ENCODE assay signal across 19 cellular contexts in genomic region chr13:75847588-75847987, GRCh38.
DNase-seq lines count a peak whose midpoint lies in the region; ATAC-seq, FAIRE-seq and TF ChIP-seq lines count a peak whose summit lies in the region.
"Had no signal": no experiment of that assay in that cellular context is flagged by ENCODE, and none has a peak within 500 bp of the region (broad histone marks: within the 10 kb centered on the region; RNA-seq: fewer than 3 reads in every experiment).

No MANE protein-coding gene starts in this region.

- H3K27me3 ChIP-seq in GM12878 (replicated peaks in 1 of 2; ENCODE audit: control insufficient read depth in 2 of 2, insufficient read depth in 2 of 2, low read length in 1 of 2) = no peaks in the 10 kb centered on the region
- H3K27me3 ChIP-seq in uterus = no peaks in the 10 kb centered on the region
- H3K27me3 ChIP-seq: SJCRH30 had no signal

- TF ChIP-seq CTCF in GM12878 (IDR thresholded peaks at IDR 0.05 in 2 of 3, conservative IDR thresholded peaks at IDR 0.05 in 1 of 3; ENCODE audit: control insufficient read depth in 2 of 3, extremely low read depth in 1 of 3, insufficient read depth in 1 of 3, low read depth in 3 of 3, low read length in 3 of 3) (no peak), uterus (IDR thresholded peaks at IDR 0.05) (no peak), GM10266 (IDR thresholded peaks at IDR 0.05; ENCODE audit: control insufficient read depth, insufficient read depth, low read depth, missing control alignments) (no peak)

- H4K20me1 ChIP-seq in GM12878 (ENCODE audit: control insufficient read depth, insufficient read depth) = no peaks in the 10 kb centered on the region

- ATAC-seq in GM19438 (IDR thresholded peaks at IDR 0.05; ENCODE audit: low read depth, unreplicated experiment) (peak; percentile 53), HG02852 (IDR thresholded peaks at IDR 0.05; ENCODE audit: unreplicated experiment) (peak; percentile 80), GM12878 (peak; percentile 31; the same call in 2 of the 3 replicates), HG02973 (IDR thresholded peaks at IDR 0.05; ENCODE audit: unreplicated experiment) (no peak)

- DNase-seq in GM18507 (ENCODE audit: extremely low spot score, insufficient read length, low read depth) (no peak), GM12878 (ENCODE audit: low read depth, low spot score) (no peak), uterus (no peak), GM10266 (ENCODE audit: extremely low spot score) (no peak)
- DNase-seq: ACHN; CD8-positive, alpha-beta memory T cell; GOT3; KBM-7; NCI-H1048; NCI-H146; NCI-H2081 treated with DMSO at 0.1 percent for 48 hours; NCI-H526 treated with DMSO at 0.1 percent for 48 hours; NK-92 treated with Interleukin-12 subunit alpha and Interleukin-12 subunit beta, amount 100 ng/mL, for 24 hours; SJCRH30; SW 1271 had no signal

- in situ Hi-C loops in GM12878 (cut with MboI) = no loop called here

- BruUV-seq in GM12878 (replicated peaks; lab: Mats Ljungman, UMichigan) = no TSS peak

- TF ChIP-seq POLR2A in GM12878 (IDR thresholded peaks at IDR 0.05; ENCODE audit: low read depth, low read length) (no peak), uterus (IDR thresholded peaks at IDR 0.05) (no peak)

- no peak overlapping the region for H3K4me2 ChIP-seq in GM12878 (ENCODE audit: control insufficient read depth, insufficient read depth)

- no peak overlapping the region for H2AFZ ChIP-seq in GM12878 (ENCODE audit: control insufficient read depth, low read depth, low read length)

- SMC1A ChIA-PET in GM12878 (lab: Charles Lee; ENCODE audit: uncharacterized antibody, unreplicated experiment) = interaction anchor here (0.8 kb wide), 1 partner anchor 11 kb away, joined by 3 read pairs; no protein-coding TSS in a partner anchor

- FAIRE-seq in GM18507 (lab: Jason Lieb, UNC) (peak; percentile 62), GM12878 (lab: Jason Lieb, UNC) (no peak)

- intact Hi-C loops in GM12878 (cut with micrococcal nuclease; ENCODE audit: unreplicated experiment) = no loop called here
- intact Hi-C loops in uterus (cut with DNase I; ENCODE audit: low total_unique reads) = no loop called here

- 80% methylated on average over 2 of the region's 2 CpGs for WGBS in GM12878 (ENCODE audit: insufficient coverage, insufficient replicate concordance, low lambda C conversion rate, missing lambda C conversion rate)

- H3K4me1 ChIP-seq in GM12878 (ENCODE audit: control insufficient read depth, insufficient read depth, low read length) (no peaks in the 10 kb centered on the region; the same call in 1 of the 2 replicates), uterus (no peaks in the 10 kb centered on the region)
- H3K4me1 ChIP-seq: SJCRH30 had no signal

- H3K27ac ChIP-seq in GM12878 (ENCODE audit: control insufficient read depth, insufficient read depth) (no peak overlapping the region), uterus (no peak overlapping the region)
- H3K27ac ChIP-seq: RWPE1, SJCRH30 had no signal

- H3K79me2 ChIP-seq in GM12878 (ENCODE audit: control insufficient read depth, insufficient read depth, low read length) = no peaks in the 10 kb centered on the region

- no peak for TF ChIP-seq EP300 in GM12878 (IDR thresholded peaks at IDR 0.05; ENCODE audit: borderline replicate concordance in 1 of 2, control insufficient read depth in 1 of 2, low read depth in 2 of 2, low read length in 2 of 2)

- POLR2A ChIA-PET in GM12878 (lab: Charles Lee) = no interaction called here

- no peak for TF ChIP-seq RAD21 in GM12878 (IDR thresholded peaks at IDR 0.05; ENCODE audit: insufficient read depth, low read depth, low read length)

- H3K4me3 ChIP-seq in GM12878 (no peak overlapping the region), uterus (no peak overlapping the region)
- H3K4me3 ChIP-seq: SJCRH30 had no signal

- RAD21 ChIA-PET in GM12878 (lab: Charles Lee; ENCODE audit: unreplicated experiment) = no interaction called here

- CTCF ChIA-PET in GM12878 (lab: Yijun Ruan, JAX) = interaction anchor here (1.0 kb wide), 1 partner anchor 25 kb away, joined by 3 read pairs; no protein-coding TSS in a partner anchor

- H3K9ac ChIP-seq in GM12878 (ENCODE audit: control insufficient read depth, insufficient read depth, low read length) = no peak overlapping the region

- no peaks in the 10 kb centered on the region for H3K9me3 ChIP-seq in GM12878 (replicated peaks; ENCODE audit: control insufficient read depth, insufficient read depth, low read length)
- H3K9me3 ChIP-seq in uterus = no peaks in the 10 kb centered on the region

- H3K36me3 ChIP-seq in GM12878 (ENCODE audit: control insufficient read depth in 2 of 2, insufficient read depth in 2 of 2, low read length in 1 of 2) = peaks cover 0 to 9% of the 10 kb centered on the region in 2 experiments; a peak in 1 of 4 replicates
- H3K36me3 ChIP-seq in uterus = no peaks in the 10 kb centered on the region

TF ChIP-seq in GM12878, 131 proteins besides CTCF, POLR2A, EP300 and RAD21 (continues in another document):
- TF ChIP-seq USF2 (IDR thresholded peaks at IDR 0.05; ENCODE audit: borderline replicate concordance, low read depth, low read length) = no peak
- TF ChIP-seq RUNX3 (IDR thresholded peaks at IDR 0.05; ENCODE audit: low read length) = peak; percentile 22; the same call in 1 of the 2 replicates
- no peak for TF ChIP-seq EZH2 (IDR thresholded peaks at IDR 0.05; ENCODE audit: borderline replicate concordance, control insufficient read depth, low read depth, low read length)
- no peak for TF ChIP-seq MAX (IDR thresholded peaks at IDR 0.05; ENCODE audit: low read depth, low read length)
- no peak for TF ChIP-seq MLLT1 (IDR thresholded peaks at IDR 0.05)
- no peak; a peak in 1 of 4 replicates for TF ChIP-seq IKZF2 (IDR thresholded peaks at IDR 0.05)
- TF ChIP-seq MTA2 (IDR thresholded peaks at IDR 0.05; ENCODE audit: low read depth) = no peak
- TF ChIP-seq EED (IDR thresholded peaks at IDR 0.05; ENCODE audit: low read depth) = 0 out of 2 replicates have a peak, but pooled peaks have one; percentile 24
- no peak for TF ChIP-seq POU2F2 (IDR thresholded peaks at IDR 0.05; ENCODE audit: borderline replicate concordance, low read depth, low read length)
- TF ChIP-seq JUNB (IDR thresholded peaks at IDR 0.05) = peak; percentile 62
- no peak for TF ChIP-seq POLR2AphosphoS5 (IDR thresholded peaks at IDR 0.05; ENCODE audit: low read length)
- TF ChIP-seq RB1 (IDR thresholded peaks at IDR 0.05; ENCODE audit: borderline replicate concordance) = no peak
- no peak for TF ChIP-seq HDGF (IDR thresholded peaks at IDR 0.05)
- TF ChIP-seq ESRRA (IDR thresholded peaks at IDR 0.05; ENCODE audit: low read length) = no peak
- no peak for TF ChIP-seq CBX5 (IDR thresholded peaks at IDR 0.05; ENCODE audit: low read depth)
- TF ChIP-seq SRF (IDR thresholded peaks at IDR 0.05; ENCODE audit: low read depth in 2 of 2, low read length in 2 of 2) = no peak
- TF ChIP-seq ETV6 (conservative IDR thresholded peaks at IDR 0.05 in 1 of 2, IDR thresholded peaks at IDR 0.05 in 1 of 2; ENCODE audit: borderline replicate concordance in 1 of 2, low read depth in 1 of 2) = no peak
- TF ChIP-seq CEBPB (IDR thresholded peaks at IDR 0.05; ENCODE audit: borderline replicate concordance in 1 of 2, low read depth in 2 of 2, low read length in 2 of 2) = no peak
- TF ChIP-seq BCL11A (IDR thresholded peaks at IDR 0.05; ENCODE audit: low read depth, low read length) = no peak
